In the genomic region with DNA sequence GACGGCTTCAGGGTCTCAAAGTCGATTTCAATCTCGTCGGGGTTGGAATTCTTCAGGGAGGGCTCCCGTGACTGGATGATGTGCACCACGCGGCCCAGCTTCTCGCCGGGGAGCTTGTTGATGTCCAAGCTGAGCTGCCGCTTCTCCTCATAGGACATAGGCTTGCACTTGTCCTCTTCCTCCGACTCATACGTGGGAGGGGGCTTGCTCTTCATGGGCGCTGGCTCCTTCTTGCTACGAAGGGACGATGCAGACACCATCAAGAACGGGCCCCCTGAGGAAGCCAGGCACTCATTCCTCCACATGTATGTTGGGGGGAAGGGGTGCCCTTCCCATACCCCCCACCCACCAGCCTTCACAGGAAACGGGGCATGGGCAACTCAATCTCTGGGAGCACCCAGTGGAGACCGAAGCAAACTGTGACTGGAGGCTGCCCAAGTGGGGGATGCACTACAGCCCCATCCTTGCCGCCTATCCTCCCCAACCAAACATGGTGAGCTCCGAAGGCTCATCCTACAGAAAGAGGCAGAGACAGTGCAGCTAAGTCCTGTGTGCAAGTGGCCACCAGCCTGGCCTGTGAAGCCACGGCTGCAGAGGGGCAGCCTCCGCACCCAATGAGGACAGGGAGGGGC, we compare ENCODE assay signal across 1 cellular context.
TF ChIP-seq lines count a peak whose summit lies in the region.

No MANE protein-coding gene starts in this region.

TF ChIP-seq in K562, 482 proteins besides CTCF, POLR2A, EP300 and RAD21:
- TF ChIP-seq POLR2G (IDR thresholded peaks at IDR 0.05; ENCODE audit: low read depth, low read length) (peak; percentile 54), POLR2AphosphoS5 (IDR thresholded peaks at IDR 0.05; ENCODE audit: control insufficient read depth, insufficient read depth, low read depth, low read length) (peak; percentile 40; the same call in 1 of the 2 replicates), HDGF (IDR thresholded peaks at IDR 0.05) (no peak), RBM22 (IDR thresholded peaks at IDR 0.05; ENCODE audit: low read depth, low read length, poor library complexity, severe bottlenecking) (peak; percentile 57)
- TF ChIP-seq, protein P1, sequence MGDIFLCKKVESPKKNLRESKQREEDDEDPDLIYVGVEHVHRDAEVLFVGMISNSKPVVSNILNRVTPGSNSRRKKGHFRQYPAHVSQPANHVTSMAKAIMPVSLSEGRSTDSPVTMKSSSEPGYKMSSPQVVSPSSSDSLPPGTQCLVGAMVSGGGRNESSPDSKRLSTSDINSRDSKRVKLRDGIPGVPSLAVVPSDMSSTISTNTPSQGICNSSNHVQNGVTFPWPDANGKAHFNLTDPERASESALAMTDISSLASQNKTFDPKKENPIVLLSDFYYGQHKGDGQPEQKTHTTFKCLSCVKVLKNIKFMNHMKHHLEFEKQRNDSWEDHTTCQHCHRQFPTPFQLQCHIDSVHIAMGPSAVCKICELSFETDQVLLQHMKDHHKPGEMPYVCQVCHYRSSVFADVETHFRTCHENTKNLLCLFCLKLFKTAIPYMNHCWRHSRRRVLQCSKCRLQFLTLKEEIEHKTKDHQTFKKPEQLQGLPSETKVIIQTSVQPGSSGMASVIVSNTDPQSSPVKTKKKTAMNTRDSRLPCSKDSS (IDR thresholded peaks at IDR 0.05; ENCODE audit: low read depth, partially characterized antibody): no peak
- TF ChIP-seq, protein P2, sequence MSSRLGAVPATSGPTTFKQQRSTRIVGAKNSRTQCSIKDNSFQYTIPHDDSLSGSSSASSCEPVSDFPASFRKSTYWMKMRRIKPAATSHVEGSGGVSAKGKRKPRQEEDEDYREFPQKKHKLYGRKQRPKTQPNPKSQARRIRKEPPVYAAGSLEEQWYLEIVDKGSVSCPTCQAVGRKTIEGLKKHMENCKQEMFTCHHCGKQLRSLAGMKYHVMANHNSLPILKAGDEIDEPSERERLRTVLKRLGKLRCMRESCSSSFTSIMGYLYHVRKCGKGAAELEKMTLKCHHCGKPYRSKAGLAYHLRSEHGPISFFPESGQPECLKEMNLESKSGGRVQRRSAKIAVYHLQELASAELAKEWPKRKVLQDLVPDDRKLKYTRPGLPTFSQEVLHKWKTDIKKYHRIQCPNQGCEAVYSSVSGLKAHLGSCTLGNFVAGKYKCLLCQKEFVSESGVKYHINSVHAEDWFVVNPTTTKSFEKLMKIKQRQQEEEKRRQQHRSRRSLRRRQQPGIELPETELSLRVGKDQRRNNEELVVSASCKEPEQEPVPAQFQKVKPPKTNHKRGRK (tag; IDR thresholded peaks at IDR 0.05): no peak
- TF ChIP-seq, protein P3, sequence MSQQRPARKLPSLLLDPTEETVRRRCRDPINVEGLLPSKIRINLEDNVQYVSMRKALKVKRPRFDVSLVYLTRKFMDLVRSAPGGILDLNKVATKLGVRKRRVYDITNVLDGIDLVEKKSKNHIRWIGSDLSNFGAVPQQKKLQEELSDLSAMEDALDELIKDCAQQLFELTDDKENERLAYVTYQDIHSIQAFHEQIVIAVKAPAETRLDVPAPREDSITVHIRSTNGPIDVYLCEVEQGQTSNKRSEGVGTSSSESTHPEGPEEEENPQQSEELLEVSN (IDR thresholded peaks at IDR 0.05; ENCODE audit: borderline replicate concordance in 1 of 2, extremely low read depth in 1 of 2, insufficient read depth in 1 of 2, insufficient read length in 1 of 2, low read depth in 1 of 2, low read length in 1 of 2, poor library complexity in 1 of 2, severe bottlenecking in 1 of 2): no peak
